22 cellular contexts compared by ENCODE assay signal in genomic region chr10:68099736-68100135, GRCh38. TPM values are rescaled to one million over a fixed set of nuclear protein-coding genes. Genes with fewer than 3 reads are reported as not detected.
DNase-seq lines count a peak whose midpoint lies in the region; ATAC-seq, FAIRE-seq and TF ChIP-seq lines count a peak whose summit lies in the region.
"Had no signal": no experiment of that assay in that cellular context is flagged by ENCODE, and none has a peak within 500 bp of the region (broad histone marks: within the 10 kb centered on the region; RNA-seq: fewer than 3 reads in every experiment).

No MANE protein-coding gene starts in this region.

- no peak for FAIRE-seq in GM12892 (lab: Jason Lieb, UNC)
- FAIRE-seq: pancreas had no signal

- no peaks in the 10 kb centered on the region for H4K20me1 ChIP-seq in mammary epithelial cell (ENCODE audit: insufficient read depth, low read length)

- H3K9ac ChIP-seq in mammary epithelial cell (ENCODE audit: insufficient read depth, low read length), result no peak overlapping the region

- ATAC-seq in HG03439 (IDR thresholded peaks at IDR 0.05; ENCODE audit: unreplicated experiment), result no peak
- ATAC-seq: GM23338, left lobe of liver, pancreas had no signal

- H3K9me3 ChIP-seq in mammary epithelial cell (replicated peaks; ENCODE audit: insufficient read depth, low read length) (no peaks in the 10 kb centered on the region), ovary (no peaks in the 10 kb centered on the region)
- H3K9me3 ChIP-seq: esophagus squamous epithelium, pancreas, SJCRH30, thyroid gland had no signal

- no peak overlapping the region for H3K27ac ChIP-seq in mammary epithelial cell (ENCODE audit: insufficient read depth, low read depth, low read length)
- no peak overlapping the region for H3K27ac ChIP-seq in ovary
- H3K27ac ChIP-seq: C4-2B, esophagus squamous epithelium, pancreas, SJCRH30, skin epidermis, thyroid gland had no signal

- no peak overlapping the region for H3K4me3 ChIP-seq in mammary epithelial cell (replicated peaks in 1 of 3; ENCODE audit: insufficient read depth in 1 of 3, low read depth in 2 of 3, low read length in 3 of 3)
- no peak overlapping the region for H3K4me3 ChIP-seq in ovary
- H3K4me3 ChIP-seq: esophagus squamous epithelium, GM23338, pancreas, SJCRH30, skin epidermis, thyroid gland had no signal

- H3K36me3 ChIP-seq in mammary epithelial cell (ENCODE audit: insufficient read depth, low read length) (no peaks in the 10 kb centered on the region), ovary (no peaks in the 10 kb centered on the region)
- H3K36me3 ChIP-seq: esophagus squamous epithelium, pancreas, SJCRH30, thyroid gland had no signal

- 40% methylated on average over 3 of the region's 3 CpGs for WGBS in mammary epithelial cell (ENCODE audit: low coverage, missing lambda C conversion rate)
- WGBS in ovary, 3 donors, result 92 to 94% (median 94%) methylated on average over 3 of the region's 3 CpGs

- no peaks in the 10 kb centered on the region for H3K79me2 ChIP-seq in mammary epithelial cell (ENCODE audit: insufficient read depth, low read length)

- TF ChIP-seq CTCF in mammary epithelial cell (conservative IDR thresholded peaks at IDR 0.05 in 1 of 2, IDR thresholded peaks at IDR 0.05 in 1 of 2; ENCODE audit: extremely low read depth in 1 of 2, insufficient read depth in 1 of 2, low read depth in 1 of 2, low read length in 2 of 2), result no peak
- no peak for TF ChIP-seq CTCF in ovary (IDR thresholded peaks at IDR 0.05)

- CTCF ChIA-PET in mammary epithelial cell (lab: Charles Lee; ENCODE audit: low non-redundant PET), result no interaction called here

- TF ChIP-seq EP300 in ovary (IDR thresholded peaks at IDR 0.05), result no peak

- peak; percentile 29 for DNase-seq in Daoy (ENCODE audit: low read depth)
- peak; percentile 82 for DNase-seq in LHCN-M2 (ENCODE audit: low read depth)
- DNase-seq in mammary epithelial cell, result peak; percentile 42
- peak; percentile 73 for DNase-seq in non-pigmented ciliary epithelial cell (ENCODE audit: low read depth)
- DNase-seq in mesenteric fat pad (ENCODE audit: low spot score), result no peak
- no peak for DNase-seq in ovary
- DNase-seq in GM12892 (ENCODE audit: insufficient read length), result no peak
- DNase-seq: activated gamma-delta T cell treated with Interleukin-2 at 50 U/mL for 16 hours, esophagus squamous epithelium, MM.1S, NCI-H187, NCI-H510A treated with DMSO at 0.1 percent for 48 hours, pancreas, SJCRH30, T-helper 9 cell, thyroid gland had no signal

- H3K27me3 ChIP-seq in mammary epithelial cell (ENCODE audit: insufficient read depth, low read length), result no peaks in the 10 kb centered on the region
- H3K27me3 ChIP-seq in ovary, result no peaks in the 10 kb centered on the region
- H3K27me3 ChIP-seq: esophagus squamous epithelium, pancreas, SJCRH30, thyroid gland had no signal

- intact Hi-C loops in mammary epithelial cell (cut with micrococcal nuclease), result no loop called here
- intact Hi-C loops in ovary (cut with DNase I), result no loop called here

- dilution Hi-C loops in mammary epithelial cell (cut with HindIII; ENCODE audit: low sequenced_read_pairs), result no loop called here

- peak overlapping the region; percentile 9 for H3K4me2 ChIP-seq in mammary epithelial cell (ENCODE audit: insufficient read depth, low read depth, low read length)
- H3K4me2 ChIP-seq: GM23338 had no signal

- no TSS peak for BruUV-seq in mammary epithelial cell (replicated peaks; lab: Mats Ljungman, UMichigan)

- TF ChIP-seq POLR2A in ovary (IDR thresholded peaks at IDR 0.05) (no peak), GM12892 (IDR thresholded peaks at IDR 0.05; ENCODE audit: low read depth, low read length) (no peak)

- H2AFZ ChIP-seq in mammary epithelial cell (ENCODE audit: low read depth, low read length), result peak overlapping the region; percentile 47

- in situ Hi-C loops in mammary epithelial cell (cut with MboI; ENCODE audit: low sequenced_read_pairs in 2 of 2), result no loop called here

- H3K4me1 ChIP-seq in mammary epithelial cell (ENCODE audit: insufficient read depth, low read length), result peaks cover 54% of the 10 kb centered on the region
- no peaks in the 10 kb centered on the region for H3K4me1 ChIP-seq in ovary (ENCODE audit: insufficient read depth)
- H3K4me1 ChIP-seq: pancreas, thyroid gland had no signal

RNA-seq across cellular contexts. Expression of gene MYPN, which starts 9.6 kb away (rescaled TPM):
- total RNA-seq in Daoy (2014; rRNA removed; shearing (Covaris generic)), result 1.8 and 2.9 TPM in 2 replicates
- total RNA-seq in LHCN-M2 (2014; rRNA removed) (31.8 and 32.7 TPM in 2 replicates), mammary epithelial cell (1 to 10 TPM; 1.8 to 3.0 TPM), mesenteric fat pad (not detected), ovary (under 1 TPM in 2 of 7 donors, not detected in 5; 0.17 to 0.18 TPM)
- 19.2 TPM for polyA plus RNA-seq in LHCN-M2 (2012)
- polyA plus RNA-seq in mammary epithelial cell (2.2 TPM), ovary (under 1 TPM; 0.05 to 0.15 TPM)
- 2.3 TPM for polyA minus RNA-seq in mammary epithelial cell
- 0.08 TPM for polyA plus RNA-seq in GM12892 (2012; ENCODE audit: missing spikeins)
- total RNA-seq: esophagus squamous epithelium, GM23338, HT-29, left lobe of liver had no signal
- polyA plus RNA-seq: GM23338 had no signal

RNA-seq across cellular contexts. Expression of gene HERC4, which starts 24.7 kb away (rescaled TPM):
- 29.2 and 36.6 TPM in 2 replicates for total RNA-seq in Daoy (2014; rRNA removed; shearing (Covaris generic))
- total RNA-seq in LHCN-M2 (2014; rRNA removed) (82.3 and 82.8 TPM in 2 replicates), mammary epithelial cell (10 to 100 TPM; 79.4 to 88.7 TPM), mesenteric fat pad (59.1 TPM), ovary (10 to 100 TPM; 36.8 to 54.7 (median 47.2) TPM)
- polyA plus RNA-seq in LHCN-M2 (2012), result 28.3 TPM
- polyA plus RNA-seq in mammary epithelial cell (18.6 TPM), ovary (10 to 100 TPM; 16.4 to 23.2 TPM)
- 31.3 TPM for polyA minus RNA-seq in mammary epithelial cell
- 32.3 TPM for polyA plus RNA-seq in GM12892 (2012; ENCODE audit: missing spikeins)

Comparison
In these comparisons a context has a peak if more than half of its experiments do, and no peak if none do; other contexts are left out.
1. DNase-seq: peak in Daoy (single experiment), LHCN-M2 (single experiment), mammary epithelial cell (single experiment) and non-pigmented ciliary epithelial cell (single experiment); none in mesenteric fat pad (single experiment), ovary (0 of 5) and GM12892 (single experiment).